ENCODE assay signal across 8 cellular contexts in genomic region chr22:45268958-45269844, GRCh38. TPM values are rescaled to one million over a fixed set of nuclear protein-coding genes. Genes with fewer than 3 reads are reported as not detected.
A peak's percentile ranks its signal among the peaks of the same experiment; 100 is the strongest.
DNase-seq lines count a peak whose midpoint lies in the region; ATAC-seq and TF ChIP-seq lines count a peak whose summit lies in the region.

No MANE protein-coding gene starts in this region.

- H3K27ac ChIP-seq in right cardiac atrium (ENCODE audit: low read length) (no peak overlapping the region), prostate gland (peak overlapping the region; percentile 78 to 83), urinary bladder (ENCODE audit: low read depth) (no peak overlapping the region)

- no peaks in the 10 kb centered on the region for H3K9me3 ChIP-seq in right cardiac atrium (ENCODE audit: control insufficient read depth, low read length)
- H3K9me3 ChIP-seq in prostate gland = no peaks in the 10 kb centered on the region

- no peaks in the 10 kb centered on the region for H3K4me1 ChIP-seq in right cardiac atrium (ENCODE audit: control insufficient read depth, insufficient read depth, low read length)
- peaks cover 11% of the 10 kb centered on the region for H3K4me1 ChIP-seq in prostate gland (replicated peaks)
- H3K4me1 ChIP-seq in urinary bladder (ENCODE audit: insufficient read depth) = no peaks in the 10 kb centered on the region

- DNase-seq in AG08395 (ENCODE audit: low spot score) (peak; percentile 86), LNCaP clone FGC (ENCODE audit: low read depth) (no peak), amygdala (lab: John Stamatoyannopoulos, UW) (peak in 51 of 56 donors; percentile 13 to 89 (median 60)), right cardiac atrium (peak; percentile 87 to 95 (median 94)), prostate gland (ENCODE audit: low spot score) (peak; percentile 85)
- peak; percentile 79 for DNase-seq in T-helper 2 cell treated with Interferon-gamma antibody and Interleukin-4, amounts not matched to agents 5 μg/mL and 100 μg/mL, for 36 hours (ENCODE audit: low spot score)

- peak overlapping the region; percentile 77 for H3K4me3 Mint-ChIP-seq in T-helper 2 cell treated with Interferon-gamma antibody and Interleukin-4, amounts not matched to agents 5 μg/mL and 100 μg/mL, for 36 hours

- H3K27me3 ChIP-seq in right cardiac atrium (ENCODE audit: control insufficient read depth, insufficient read depth) (no peaks in the 10 kb centered on the region), prostate gland (replicated peaks; ENCODE audit: insufficient read depth) (no peaks in the 10 kb centered on the region)

- peak; percentile 52 for TF ChIP-seq POLR2A in prostate gland (IDR thresholded peaks at IDR 0.05)

- ATAC-seq in GM19025 (IDR thresholded peaks at IDR 0.05; ENCODE audit: low read depth, unreplicated experiment) = peak; percentile 55
- peak; percentile 84 to 87 for ATAC-seq in right cardiac atrium

- H3K27ac Mint-ChIP-seq in T-helper 2 cell treated with Interferon-gamma antibody and Interleukin-4, amounts not matched to agents 5 μg/mL and 100 μg/mL, for 36 hours = no peak overlapping the region

- H3K36me3 ChIP-seq in prostate gland (no peaks in the 10 kb centered on the region), urinary bladder (ENCODE audit: insufficient read depth) (no peaks in the 10 kb centered on the region)

- no peaks in the 10 kb centered on the region for H3K9me3 Mint-ChIP-seq in T-helper 2 cell treated with Interferon-gamma antibody and Interleukin-4, amounts not matched to agents 5 μg/mL and 100 μg/mL, for 36 hours

- TF ChIP-seq CTCF in LNCaP clone FGC (IDR thresholded peaks at IDR 0.05; ENCODE audit: control insufficient read depth, extremely low read depth, insufficient read depth) (peak; percentile 93), prostate gland (IDR thresholded peaks at IDR 0.05) (peak; percentile 94 to 99 (median 98))

- H3K4me1 Mint-ChIP-seq in T-helper 2 cell treated with Interferon-gamma antibody and Interleukin-4, amounts not matched to agents 5 μg/mL and 100 μg/mL, for 36 hours (ENCODE audit: low read depth) = peaks cover 5% of the 10 kb centered on the region

- 3% methylated on average over 60 of the region's 60 CpGs for WGBS in right cardiac atrium
- WGBS in prostate gland = 2% methylated on average over 53 of the region's 60 CpGs
- 3% methylated on average over 57 of the region's 60 CpGs for WGBS in urinary bladder

- H3K4me3 ChIP-seq in LNCaP clone FGC (ENCODE audit: low read depth, low read length) (peak overlapping the region; percentile 59), right cardiac atrium (ENCODE audit: low read length) (peak overlapping the region; percentile 21), prostate gland (peak overlapping the region; percentile 36 to 52), urinary bladder (ENCODE audit: low read depth, low read length) (peak overlapping the region; percentile 41)

- H3K27me3 Mint-ChIP-seq in T-helper 2 cell treated with Interferon-gamma antibody and Interleukin-4, amounts not matched to agents 5 μg/mL and 100 μg/mL, for 36 hours (ENCODE audit: low read depth) = peaks cover 38% of the 10 kb centered on the region

- H3K36me3 Mint-ChIP-seq in T-helper 2 cell treated with Interferon-gamma antibody and Interleukin-4, amounts not matched to agents 5 μg/mL and 100 μg/mL, for 36 hours (ENCODE audit: low read depth) = no peaks in the 10 kb centered on the region

- intact Hi-C loops in right cardiac atrium (cut with DNase I) (loop anchor here (1.0 to 10.0 kb wide), 6 partner anchors 164 to 286 kb away; no protein-coding TSS in a partner anchor), prostate gland (cut with DNase I) (loop anchor here (1.0 to 2.0 kb wide), 3 partner anchors 40 to 284 kb away; partner anchors contain the start of gene FAM118A)

RNA-seq across cellular contexts. Expression of gene UPK3A, which starts 15.5 kb away (rescaled TPM):
- total RNA-seq in right cardiac atrium (not detected), prostate gland (100 to 1,000 TPM in 1 of 2 donors, 10 to 100 TPM in 1; 12.6 to 103 TPM), urinary bladder (88.9 TPM)
- polyA plus RNA-seq in right cardiac atrium (not detected), urinary bladder (15.4 TPM)

RNA-seq across cellular contexts. Expression of gene KIAA0930, which starts 28.5 kb away (rescaled TPM):
- total RNA-seq in right cardiac atrium (10 to 100 TPM; 23.3 to 34.1 (median 25.6) TPM), prostate gland (10 to 100 TPM; 29.1 to 55.1 TPM), urinary bladder (22.9 TPM)
- polyA plus RNA-seq in right cardiac atrium (14.8 TPM), urinary bladder (58.7 TPM)

RNA-seq across cellular contexts. Expression of gene FAM118A, which starts 40.5 kb away (rescaled TPM):
- total RNA-seq in right cardiac atrium (10 to 100 TPM; 26.5 to 31.8 (median 28.4) TPM), prostate gland (100 to 1,000 TPM in 1 of 2 donors, 10 to 100 TPM in 1; 60.8 to 215 TPM), urinary bladder (14.9 TPM)
- polyA plus RNA-seq in right cardiac atrium (21.1 TPM), urinary bladder (20.1 TPM)

Comparison
In these comparisons a context has a peak if more than half of its experiments do, and no peak if none do; other contexts are left out.
1. H3K27ac ChIP-seq: peak in prostate gland (2 of 2); none in right cardiac atrium (single experiment) and urinary bladder (single experiment).
2. RNA of gene UPK3A, which starts 15.5 kb away (total RNA-seq): 12.6 to 103 TPM in prostate gland and 88.9 TPM in urinary bladder (single experiment); not detected in right cardiac atrium; every median in the first group is over 10 times any median in the second.
3. Peak in every context shown above with its lines, with median percentiles within 50 percentile points of each other: H3K4me3 ChIP-seq.